ENCODE assay signal across 10 cellular contexts in genomic region chr1:6350416-6351088, GRCh38. TPM values are rescaled to one million over a fixed set of nuclear protein-coding genes. Genes with fewer than 3 reads are reported as not detected.
DNase-seq lines count a peak whose midpoint lies in the region; ATAC-seq and TF ChIP-seq lines count a peak whose summit lies in the region.
"Had no signal": no experiment of that assay in that cellular context is flagged by ENCODE, and none has a peak within 500 bp of the region (broad histone marks: within the 10 kb centered on the region; RNA-seq: fewer than 3 reads in every experiment).

No MANE protein-coding gene starts in this region.

- H3K4me3 ChIP-seq in MG63 (no peak overlapping the region), left ventricle myocardium inferior (no peak overlapping the region), psoas muscle (no peak overlapping the region)

- intact Hi-C loops in left ventricle myocardium inferior (cut with micrococcal nuclease) (no loop called here), psoas muscle (cut with DNase I) (no loop called here)

- peak; percentile 43 for DNase-seq in MG63
- peak; percentile 91 for DNase-seq in astrocyte of the hippocampus (ENCODE audit: low read depth, low spot score)
- peak; percentile 85 for DNase-seq in left ventricle myocardium inferior
- peak; percentile 55 to 58 for DNase-seq in psoas muscle
- no peak for DNase-seq in NCI-H69 (lab: John Stamatoyannopoulos, UW)
- DNase-seq in SHP77 (lab: John Stamatoyannopoulos, UW), result no peak
- no peak for DNase-seq in NCI-H748 (lab: John Stamatoyannopoulos, UW; ENCODE audit: unreplicated experiment)
- DNase-seq: MM.1S; stimulated activated naive CD4-positive, alpha-beta T cell treated with Interleukin-2 at 50 U/mL for 16 hours had no signal

- H3K27ac ChIP-seq in left ventricle myocardium inferior (replicated peaks) (peak overlapping the region; percentile 19), psoas muscle (no peak overlapping the region)

- 52 to 62% (median 52%) methylated on average over 15 of the region's 15 CpGs for WGBS in psoas muscle, 3 donors

- ATAC-seq in psoas muscle (peak in 2 of 4 donors; percentile 37 to 47), GM19035 (IDR thresholded peaks at IDR 0.05; ENCODE audit: unreplicated experiment) (no peak)

- H3K9me3 ChIP-seq in MG63 (no peaks in the 10 kb centered on the region), left ventricle myocardium inferior (replicated peaks) (no peaks in the 10 kb centered on the region), psoas muscle (no peaks in the 10 kb centered on the region)

- no peaks in the 10 kb centered on the region for H3K27me3 ChIP-seq in MG63
- no peaks in the 10 kb centered on the region for H3K27me3 ChIP-seq in left ventricle myocardium inferior (ENCODE audit: low read depth)
- H3K27me3 ChIP-seq in psoas muscle (ENCODE audit: insufficient read depth in 3 of 3, low read length in 2 of 3), result no peaks in the 10 kb centered on the region

- H3K36me3 ChIP-seq in MG63 (peaks cover 5% of the 10 kb centered on the region), left ventricle myocardium inferior (no peaks in the 10 kb centered on the region), psoas muscle (ENCODE audit: insufficient read depth in 1 of 2, low read depth in 1 of 2) (no peaks in the 10 kb centered on the region)

- H3K4me1 ChIP-seq in left ventricle myocardium inferior (peaks cover 63% of the 10 kb centered on the region), psoas muscle (peaks cover 29% of the 10 kb centered on the region)

- TF ChIP-seq CTCF in left ventricle myocardium inferior (IDR thresholded peaks at IDR 0.05; ENCODE audit: borderline replicate concordance) (no peak), psoas muscle (IDR thresholded peaks at IDR 0.05) (no peak)

RNA-seq across cellular contexts. Expression of gene ACOT7, which starts 43.0 kb away (rescaled TPM):
- total RNA-seq in MG63 (2014; rRNA removed; shearing (Covaris generic); ENCODE audit: low replicate concordance), result 80.9 and 91.4 TPM in 2 replicates
- 8.6 TPM for total RNA-seq in left ventricle myocardium inferior
- total RNA-seq in psoas muscle, result 1 to 10 TPM; 3.5 to 4.9 (median 4.0) TPM
- polyA plus RNA-seq in psoas muscle, result 10 to 100 TPM in 1 of 3 donors, 1 to 10 TPM in 2; 2.3 to 12.4 (median 4.9) TPM

Comparison
In these comparisons a context has a peak if more than half of its experiments do, and no peak if none do; other contexts are left out.
1. DNase-seq: peak in MG63 (single experiment), astrocyte of the hippocampus (single experiment), left ventricle myocardium inferior (single experiment) and psoas muscle (2 of 2); none in NCI-H69 (single experiment), SHP77 (0 of 2) and NCI-H748 (single experiment).